In genomic region chr17:34820922-34821321, GRCh38 we compare ENCODE assay signal across 24 cellular contexts.
A peak's percentile ranks its signal among the peaks of the same experiment; 100 is the strongest.
DNase-seq lines count a peak whose midpoint lies in the region; ATAC-seq, FAIRE-seq and TF ChIP-seq lines count a peak whose summit lies in the region.
"Had no signal": no experiment of that assay in that cellular context is flagged by ENCODE, and none has a peak within 500 bp of the region (broad histone marks: within the 10 kb centered on the region; RNA-seq: fewer than 3 reads in every experiment).

No MANE protein-coding gene starts in this region.

- H3K36me3 ChIP-seq in HUES48 (ENCODE audit: control insufficient read depth, insufficient read depth, low read length) (no peaks in the 10 kb centered on the region), K562 (ENCODE audit: control insufficient read depth, insufficient read depth, low read length) (no peaks in the 10 kb centered on the region), neural progenitor cell (no peaks in the 10 kb centered on the region), mucosa of descending colon (ENCODE audit: low read depth) (no peaks in the 10 kb centered on the region)
- H3K36me3 ChIP-seq: breast epithelium, heart right ventricle, lower lobe of right lung, spleen had no signal

- H3K4me3 Mint-ChIP-seq in neural progenitor cell = no peak overlapping the region
- H3K4me3 Mint-ChIP-seq: activated CD4-positive, alpha-beta T cell treated with anti-CD3 and anti-CD28 coated beads, Interleukin-2, amount 10 ng/mL, durations not matched to agents 24 days and 14 days had no signal

- H2AFZ ChIP-seq in K562 (ENCODE audit: low read depth, low read length) = 0 out of 2 replicates have a peak overlapping the region, but pooled peaks have one; percentile 40
- no peak overlapping the region for H2AFZ ChIP-seq in neural progenitor cell (replicated peaks)
- H2AFZ ChIP-seq: GM23248 had no signal

- peaks cover 53% of the 10 kb centered on the region for H3K27me3 ChIP-seq in HUES48 (ENCODE audit: control insufficient read depth, insufficient read depth, low read length)
- peaks cover 0 to 16% of the 10 kb centered on the region in 2 experiments; a peak in 1 of 5 replicates for H3K27me3 ChIP-seq in K562 (ENCODE audit: control insufficient read depth in 2 of 2, insufficient read depth in 2 of 2, low read length in 2 of 2)
- peaks cover 68% of the 10 kb centered on the region for H3K27me3 ChIP-seq in neural progenitor cell
- H3K27me3 ChIP-seq: breast epithelium had no signal

- CTCF ChIA-PET in K562 (lab: Yijun Ruan, JAX; ENCODE audit: low intra/inter-chr PET ratio) = no interaction called here

- ATAC-seq in K562 (peak; percentile 67; the same call in 2 of the 3 replicates), mucosa of descending colon (no peak)
- ATAC-seq: heart right ventricle, lower lobe of right lung had no signal

- no peaks in the 10 kb centered on the region; the same call in 1 of the 2 replicates for H4K20me1 ChIP-seq in K562 (replicated peaks; ENCODE audit: control insufficient read depth, insufficient read depth, low read length)
- peaks cover 10% of the 10 kb centered on the region for H4K20me1 ChIP-seq in neural progenitor cell (ENCODE audit: low read depth)

- H3K4me3 ChIP-seq in HUES48 (ENCODE audit: low read depth, low read length) = peak overlapping the region; percentile 46; the same call in 1 of the 2 replicates
- no peak overlapping the region for H3K4me3 ChIP-seq in K562
- no peak overlapping the region for H3K4me3 ChIP-seq in neural progenitor cell
- no peak overlapping the region for H3K4me3 ChIP-seq in mucosa of descending colon
- H3K4me3 ChIP-seq: breast epithelium, GM23248, heart right ventricle, lower lobe of right lung, spleen had no signal

- peaks cover 10% of the 10 kb centered on the region for H3F3A ChIP-seq in neural progenitor cell (ENCODE audit: low read depth)

- no peaks in the 10 kb centered on the region for H3K36me3 Mint-ChIP-seq in neural progenitor cell

- H3K9me3 ChIP-seq in HUES48 (ENCODE audit: control insufficient read depth, insufficient read depth, low read length) (no peaks in the 10 kb centered on the region), K562 (replicated peaks; ENCODE audit: control insufficient read depth, insufficient read depth, low read depth, low read length) (no peaks in the 10 kb centered on the region), neural progenitor cell (ENCODE audit: low read depth) (no peaks in the 10 kb centered on the region), mucosa of descending colon (no peaks in the 10 kb centered on the region)
- H3K9me3 ChIP-seq: breast epithelium, Caco-2, heart right ventricle, lower lobe of right lung, spleen had no signal

- no peak overlapping the region for H3K27ac Mint-ChIP-seq in neural progenitor cell
- H3K27ac Mint-ChIP-seq: activated CD4-positive, alpha-beta T cell treated with anti-CD3 and anti-CD28 coated beads, Interleukin-2, amount 10 ng/mL, durations not matched to agents 24 days and 14 days had no signal

- H3K9me3 Mint-ChIP-seq in neural progenitor cell = no peaks in the 10 kb centered on the region
- H3K9me3 Mint-ChIP-seq: activated CD4-positive, alpha-beta T cell treated with anti-CD3 and anti-CD28 coated beads, Interleukin-2, amount 10 ng/mL, durations not matched to agents 24 days and 14 days had no signal

- no peak overlapping the region for H3K9ac ChIP-seq in HUES48 (ENCODE audit: low read depth, low read length)
- no peak overlapping the region for H3K9ac ChIP-seq in K562 (ENCODE audit: insufficient read depth in 1 of 2, low read depth in 2 of 2, low read length in 2 of 2)
- no peak overlapping the region for H3K9ac ChIP-seq in neural progenitor cell
- H3K9ac ChIP-seq: GM23248 had no signal

- TF ChIP-seq EP300 in K562 (IDR thresholded peaks at IDR 0.05; ENCODE audit: low read length) = no peak

- H3K9me1 ChIP-seq in K562 (ENCODE audit: control insufficient read depth, insufficient read depth, low read length) = no peaks in the 10 kb centered on the region

- H3K4me2 ChIP-seq in K562 (ENCODE audit: insufficient read depth, low read length) (no peak overlapping the region), neural progenitor cell (peak overlapping the region; percentile 69)

- DNase-seq in NCI-H2029 (lab: John Stamatoyannopoulos, UW) (peak; percentile 6), NCI-H2029 treated with DMSO at 0.1 percent for 48 hours (lab: John Stamatoyannopoulos, UW) (no peak), K562 (ENCODE audit: extremely low read depth in 1 of 4, low spot score in 3 of 4) (peak in 2 of 4 experiments; percentile 5 to 25), neural progenitor cell (ENCODE audit: low spot score) (no peak), cardiac septum (ENCODE audit: low spot score) (no peak), NCI-H2081 (lab: John Stamatoyannopoulos, UW) (no peak), mucosa of descending colon (no peak)
- DNase-seq: activated CD4-positive, alpha-beta T cell treated with anti-CD3 and anti-CD28 coated beads, Interleukin-2, amount 10 ng/mL, durations not matched to agents 24 days and 14 days; activated CD8-positive, alpha-beta memory T cell treated with anti-CD3 and anti-CD28 coated beads, Interleukin-2, amount 50 U/mL, for 4 hours; activated effector memory CD4-positive, alpha-beta T cell treated with Interleukin-2 at 50 U/mL for 16 hours; Caco-2; GM23248; heart right ventricle; lower lobe of right lung; NCI-H1417 treated with DMSO at 0.1 percent for 48 hours; retina; SHP77; spleen; stimulated activated CD4-positive, alpha-beta T cell treated with anti-CD3 and anti-CD28 coated beads, Interleukin-4, amount 100 ng/mL, for 24 hours had no signal

- peaks cover 44% of the 10 kb centered on the region for H3K4me1 Mint-ChIP-seq in neural progenitor cell

- BruUV-seq in K562 (replicated peaks; lab: Mats Ljungman, UMichigan) = no TSS peak

- peaks cover 21% of the 10 kb centered on the region for H3K27me3 Mint-ChIP-seq in neural progenitor cell (ENCODE audit: insufficient read depth, low read depth)

- in situ Hi-C loops in K562 (cut with MboI) = no loop called here

- no peak for TF ChIP-seq RAD21 in K562 (CRISPR knock-in tag; conservative IDR thresholded peaks at IDR 0.05 in 1 of 2, IDR thresholded peaks at IDR 0.05 in 1 of 2)

- no peaks in the 10 kb centered on the region for H3K79me2 ChIP-seq in K562 (ENCODE audit: control insufficient read depth, insufficient read depth, low read length)
- no peaks in the 10 kb centered on the region for H3K79me2 ChIP-seq in neural progenitor cell (ENCODE audit: low read depth)

- 0% methylated on average over 4 of the region's 4 CpGs for WGBS in K562 (ENCODE audit: insufficient coverage, low coverage, missing lambda C conversion rate)

- intact Hi-C loops in K562 (cut with micrococcal nuclease) = no loop called here
- intact Hi-C loops in cardiac septum (cut with DNase I) = no loop called here
- intact Hi-C loops in mucosa of descending colon (cut with DNase I, micrococcal nuclease) = no loop called here

- TF ChIP-seq POLR2A in K562 (conservative IDR thresholded peaks at IDR 0.05) = no peak

- H3K27ac ChIP-seq in HUES48 (ENCODE audit: low read depth, low read length) (peak overlapping the region; percentile 61), K562 (ENCODE audit: extremely low read depth, low read depth, low read length) (no peak overlapping the region), neural progenitor cell (no peak overlapping the region)
- H3K27ac ChIP-seq: breast epithelium, GM23248, heart right ventricle, lower lobe of right lung, spleen had no signal

- TF ChIP-seq CTCF in K562 (IDR thresholded peaks at IDR 0.05 in 2 of 3, conservative IDR thresholded peaks at IDR 0.05 in 1 of 3; ENCODE audit: insufficient read depth in 2 of 3, low read depth in 1 of 3, low read length in 3 of 3) (no peak), neural progenitor cell (IDR thresholded peaks at IDR 0.05) (no peak), mucosa of descending colon (IDR thresholded peaks at IDR 0.05) (no peak)

- FAIRE-seq in K562 (lab: Jason Lieb, UNC) = no peak
- FAIRE-seq: A204.1, GM12892, islet of Langerhans had no signal

- POLR2A ChIA-PET in K562 (lab: Yijun Ruan, JAX) = no interaction called here

- H3K4me1 ChIP-seq in HUES48 (ENCODE audit: control insufficient read depth, insufficient read depth, low read length) = peaks cover 29% of the 10 kb centered on the region
- no peaks in the 10 kb centered on the region for H3K4me1 ChIP-seq in K562 (replicated peaks in 1 of 2; ENCODE audit: control insufficient read depth in 2 of 2, insufficient read depth in 2 of 2, low read length in 2 of 2)
- H3K4me1 ChIP-seq in neural progenitor cell = peaks cover 23% of the 10 kb centered on the region
- no peaks in the 10 kb centered on the region for H3K4me1 ChIP-seq in mucosa of descending colon (ENCODE audit: low read depth)
- H3K4me1 ChIP-seq: breast epithelium, Caco-2, heart right ventricle, lower lobe of right lung, spleen had no signal

TF ChIP-seq in K562, 482 proteins besides CTCF, POLR2A, EP300 and RAD21 (continues in another document):
- TF ChIP-seq AFF1 (IDR thresholded peaks at IDR 0.05; ENCODE audit: low read depth in 1 of 2, partially characterized antibody in 2 of 2) = no peak
- peak; percentile 51 for TF ChIP-seq MAFG (tag; conservative IDR thresholded peaks at IDR 0.05)
- TF ChIP-seq ATF1 (CRISPR knock-in tag; IDR thresholded peaks at IDR 0.05) = no peak
- no peak for TF ChIP-seq ATF1 (tag; IDR thresholded peaks at IDR 0.05)
